2 cellular contexts compared by ENCODE assay signal in the genomic region with DNA sequence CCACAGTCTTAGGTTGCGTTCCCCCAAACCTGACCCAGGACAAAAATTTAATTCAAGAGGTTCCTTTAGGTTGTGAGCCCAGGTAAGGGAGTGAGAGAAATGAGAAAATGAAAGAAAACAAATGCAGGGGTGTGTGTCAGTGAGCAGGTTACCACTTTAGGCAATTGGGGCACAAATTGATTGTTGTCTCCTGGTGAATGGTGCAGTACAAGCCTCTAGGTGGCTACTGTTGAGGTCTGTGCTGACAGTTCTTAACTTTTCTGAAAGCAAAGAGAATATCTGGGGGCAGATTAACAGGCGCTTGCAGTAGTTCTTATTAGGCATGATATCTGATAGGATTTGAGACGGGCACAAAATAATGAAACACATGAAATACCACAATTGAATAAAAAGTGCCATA.
TF ChIP-seq lines count a peak whose summit lies in the region.

No MANE protein-coding gene starts in this region.

TF ChIP-seq in HepG2, 621 proteins besides CTCF, POLR2A, EP300 and RAD21:
- TF ChIP-seq CREM (IDR thresholded peaks at IDR 0.05) (no peak), CREM (CRISPR knock-in tag; IDR thresholded peaks at IDR 0.05) (no peak), ZNF672 (CRISPR knock-in tag; IDR thresholded peaks at IDR 0.05) (no peak), ZNF567 (CRISPR knock-in tag; IDR thresholded peaks at IDR 0.05; ENCODE audit: borderline replicate concordance) (no peak), THYN1 (CRISPR knock-in tag; IDR thresholded peaks at IDR 0.05; ENCODE audit: borderline replicate concordance, low read depth) (no peak), ZNF160 (CRISPR knock-in tag; IDR thresholded peaks at IDR 0.05) (no peak), ZNF777 (CRISPR knock-in tag; IDR thresholded peaks at IDR 0.05) (no peak), SRSF9 (IDR thresholded peaks at IDR 0.05; ENCODE audit: borderline replicate concordance, insufficient read depth, low read depth, low read length, poor library complexity, severe bottlenecking) (no peak), ZKSCAN8 (CRISPR knock-in tag; IDR thresholded peaks at IDR 0.05; ENCODE audit: borderline replicate concordance) (no peak)
- TF ChIP-seq, protein P1, sequence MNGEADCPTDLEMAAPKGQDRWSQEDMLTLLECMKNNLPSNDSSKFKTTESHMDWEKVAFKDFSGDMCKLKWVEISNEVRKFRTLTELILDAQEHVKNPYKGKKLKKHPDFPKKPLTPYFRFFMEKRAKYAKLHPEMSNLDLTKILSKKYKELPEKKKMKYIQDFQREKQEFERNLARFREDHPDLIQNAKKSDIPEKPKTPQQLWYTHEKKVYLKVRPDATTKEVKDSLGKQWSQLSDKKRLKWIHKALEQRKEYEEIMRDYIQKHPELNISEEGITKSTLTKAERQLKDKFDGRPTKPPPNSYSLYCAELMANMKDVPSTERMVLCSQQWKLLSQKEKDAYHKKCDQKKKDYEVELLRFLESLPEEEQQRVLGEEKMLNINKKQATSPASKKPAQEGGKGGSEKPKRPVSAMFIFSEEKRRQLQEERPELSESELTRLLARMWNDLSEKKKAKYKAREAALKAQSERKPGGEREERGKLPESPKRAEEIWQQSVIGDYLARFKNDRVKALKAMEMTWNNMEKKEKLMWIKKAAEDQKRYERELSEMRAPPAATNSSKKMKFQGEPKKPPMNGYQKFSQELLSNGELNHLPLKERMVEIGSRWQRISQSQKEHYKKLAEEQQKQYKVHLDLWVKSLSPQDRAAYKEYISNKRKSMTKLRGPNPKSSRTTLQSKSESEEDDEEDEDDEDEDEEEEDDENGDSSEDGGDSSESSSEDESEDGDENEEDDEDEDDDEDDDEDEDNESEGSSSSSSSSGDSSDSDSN (CRISPR knock-in tag; IDR thresholded peaks at IDR 0.05) = no peak
- TF ChIP-seq, protein P2, sequence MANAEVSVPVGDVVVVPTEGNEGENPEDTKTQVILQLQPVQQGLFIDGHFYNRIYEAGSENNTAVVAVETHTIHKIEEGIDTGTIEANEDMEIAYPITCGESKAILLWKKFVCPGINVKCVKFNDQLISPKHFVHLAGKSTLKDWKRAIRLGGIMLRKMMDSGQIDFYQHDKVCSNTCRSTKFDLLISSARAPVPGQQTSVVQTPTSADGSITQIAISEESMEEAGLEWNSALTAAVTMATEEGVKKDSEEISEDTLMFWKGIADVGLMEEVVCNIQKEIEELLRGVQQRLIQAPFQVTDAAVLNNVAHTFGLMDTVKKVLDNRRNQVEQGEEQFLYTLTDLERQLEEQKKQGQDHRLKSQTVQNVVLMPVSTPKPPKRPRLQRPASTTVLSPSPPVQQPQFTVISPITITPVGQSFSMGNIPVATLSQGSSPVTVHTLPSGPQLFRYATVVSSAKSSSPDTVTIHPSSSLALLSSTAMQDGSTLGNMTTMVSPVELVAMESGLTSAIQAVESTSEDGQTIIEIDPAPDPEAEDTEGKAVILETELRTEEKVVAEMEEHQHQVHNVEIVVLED (CRISPR knock-in tag; IDR thresholded peaks at IDR 0.05; ENCODE audit: borderline replicate concordance) = no peak
- TF ChIP-seq, protein P3, sequence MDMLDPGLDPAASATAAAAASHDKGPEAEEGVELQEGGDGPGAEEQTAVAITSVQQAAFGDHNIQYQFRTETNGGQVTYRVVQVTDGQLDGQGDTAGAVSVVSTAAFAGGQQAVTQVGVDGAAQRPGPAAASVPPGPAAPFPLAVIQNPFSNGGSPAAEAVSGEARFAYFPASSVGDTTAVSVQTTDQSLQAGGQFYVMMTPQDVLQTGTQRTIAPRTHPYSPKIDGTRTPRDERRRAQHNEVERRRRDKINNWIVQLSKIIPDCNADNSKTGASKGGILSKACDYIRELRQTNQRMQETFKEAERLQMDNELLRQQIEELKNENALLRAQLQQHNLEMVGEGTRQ (IDR thresholded peaks at IDR 0.05; ENCODE audit: low read depth, low read length) = no peak
- TF ChIP-seq, protein P3 (CRISPR knock-in tag; IDR thresholded peaks at IDR 0.05; ENCODE audit: borderline replicate concordance) = no peak

TF ChIP-seq in H1, 55 proteins besides CTCF, POLR2A, EP300 and RAD21:
- TF ChIP-seq, protein P4, sequence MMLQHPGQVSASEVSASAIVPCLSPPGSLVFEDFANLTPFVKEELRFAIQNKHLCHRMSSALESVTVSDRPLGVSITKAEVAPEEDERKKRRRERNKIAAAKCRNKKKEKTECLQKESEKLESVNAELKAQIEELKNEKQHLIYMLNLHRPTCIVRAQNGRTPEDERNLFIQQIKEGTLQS (IDR thresholded peaks at IDR 0.05; ENCODE audit: insufficient read depth, low read depth, low read length) = no peak
- TF ChIP-seq CTBP2 (IDR thresholded peaks at IDR 0.05; ENCODE audit: borderline replicate concordance, insufficient read depth, insufficient read length, low read length) (no peak), GTF2F1 (IDR thresholded peaks at IDR 0.05; ENCODE audit: borderline replicate concordance, low read depth, low read length) (no peak), GABPA (IDR thresholded peaks at IDR 0.05; ENCODE audit: borderline replicate concordance, insufficient read depth, low read length) (no peak)
